12 cellular contexts compared by ENCODE assay signal in the genomic region with DNA sequence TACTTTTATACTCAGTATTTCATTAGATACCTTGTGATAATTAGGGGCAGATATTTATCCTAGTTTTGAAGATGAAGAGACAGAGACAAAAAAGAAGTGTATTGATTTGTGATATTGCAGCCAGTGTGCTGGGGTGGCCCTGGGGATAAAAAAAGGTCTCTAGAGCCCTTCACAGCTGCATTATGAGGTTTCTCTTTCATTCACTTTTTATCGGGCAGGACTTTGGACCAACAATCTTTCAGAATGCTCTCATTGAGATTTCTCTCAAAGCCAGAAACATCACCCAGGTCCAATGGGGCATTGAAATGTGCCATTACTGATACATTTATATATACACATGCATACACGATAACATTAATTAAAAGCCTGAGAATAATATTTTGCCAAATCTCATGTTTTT. TPM values are rescaled to one million over a fixed set of nuclear protein-coding genes. Genes with fewer than 3 reads are reported as not detected.
A peak's percentile ranks its signal among the peaks of the same experiment; 100 is the strongest.
DNase-seq lines count a peak whose midpoint lies in the region; ATAC-seq and FAIRE-seq lines count a peak whose summit lies in the region.
"Had no signal": no experiment of that assay in that cellular context is flagged by ENCODE, and none has a peak within 500 bp of the region (broad histone marks: within the 10 kb centered on the region; RNA-seq: fewer than 3 reads in every experiment).

No MANE protein-coding gene starts in this region.

- peaks cover 5% of the 10 kb centered on the region for H3K4me1 Mint-ChIP-seq in activated naive CD4-positive, alpha-beta T cell treated with anti-CD3 and anti-CD28 coated beads, Interleukin-2, amount 50 U/mL, for 24 hours
- H3K4me1 Mint-ChIP-seq: central memory CD8-positive, alpha-beta T cell; neural progenitor cell had no signal

- H3K9me3 ChIP-seq in small intestine (ENCODE audit: control insufficient read depth, low read depth), result no peaks in the 10 kb centered on the region

- peak overlapping the region; percentile 66 for H3K27ac Mint-ChIP-seq in activated naive CD4-positive, alpha-beta T cell treated with anti-CD3 and anti-CD28 coated beads, Interleukin-2, amount 50 U/mL, for 24 hours
- H3K27ac Mint-ChIP-seq: neural progenitor cell had no signal

- no peaks in the 10 kb centered on the region for H3K27me3 ChIP-seq in small intestine (ENCODE audit: control insufficient read depth in 2 of 2, insufficient read depth in 2 of 2, low read length in 2 of 2)
- H3K27me3 ChIP-seq: neural progenitor cell had no signal

- peak overlapping the region in 1 of 2 donors; percentile 38 for H3K27ac ChIP-seq in small intestine (ENCODE audit: low read depth in 1 of 2, low read length in 1 of 2)
- H3K27ac ChIP-seq: neural progenitor cell had no signal

- peaks cover 2 to 7% of the 10 kb centered on the region in 2 donors for H3K36me3 ChIP-seq in small intestine (ENCODE audit: control insufficient read depth in 2 of 2, insufficient read depth in 2 of 2, low read length in 2 of 2)

- no peak for DNase-seq in activated naive CD4-positive, alpha-beta T cell treated with Interleukin-2 at 50 U/mL for 16 hours
- DNase-seq in small intestine (peak; percentile 85), RKO (ENCODE audit: low spot score) (no peak), NCI-H524 treated with DMSO at 0.1 percent for 48 hours (lab: John Stamatoyannopoulos, UW) (no peak), urothelium cell line (ENCODE audit: low spot score) (no peak)
- DNase-seq: left cardiac atrium, NCI-H82 had no signal

- no peak overlapping the region for H3K4me3 Mint-ChIP-seq in activated naive CD4-positive, alpha-beta T cell treated with anti-CD3 and anti-CD28 coated beads, Interleukin-2, amount 50 U/mL, for 24 hours
- H3K4me3 Mint-ChIP-seq: central memory CD8-positive, alpha-beta T cell; neural progenitor cell had no signal

- H3K9me3 Mint-ChIP-seq in activated naive CD4-positive, alpha-beta T cell treated with anti-CD3 and anti-CD28 coated beads, Interleukin-2, amount 50 U/mL, for 24 hours, result no peaks in the 10 kb centered on the region
- H3K9me3 Mint-ChIP-seq: central memory CD8-positive, alpha-beta T cell; neural progenitor cell had no signal

- ATAC-seq in GM21619 (IDR thresholded peaks at IDR 0.05; ENCODE audit: unreplicated experiment) (peak; percentile 50), HG03196 (IDR thresholded peaks at IDR 0.05; ENCODE audit: unreplicated experiment) (peak; percentile 61)
- ATAC-seq: left cardiac atrium had no signal

- H3K36me3 Mint-ChIP-seq in activated naive CD4-positive, alpha-beta T cell treated with anti-CD3 and anti-CD28 coated beads, Interleukin-2, amount 50 U/mL, for 24 hours, result peaks cover 8% of the 10 kb centered on the region

- 8 to 52% (median 20%) methylated on average over 2 of the region's 2 CpGs for WGBS in small intestine, 3 donors

- no peaks in the 10 kb centered on the region for H3K4me1 ChIP-seq in small intestine (ENCODE audit: control insufficient read depth in 2 of 2, insufficient read depth in 1 of 2, low read depth in 1 of 2, low read length in 1 of 2)
- H3K4me1 ChIP-seq: neural progenitor cell had no signal

- H3K4me3 ChIP-seq in small intestine (ENCODE audit: low read depth in 1 of 2, low read length in 2 of 2), result no peak overlapping the region
- H3K4me3 ChIP-seq: neural progenitor cell had no signal

- no peak for FAIRE-seq in small intestine (lab: Jason Lieb, UNC)
- no peak for FAIRE-seq in urothelium cell line (lab: Jason Lieb, UNC)

- H3K27me3 Mint-ChIP-seq in activated naive CD4-positive, alpha-beta T cell treated with anti-CD3 and anti-CD28 coated beads, Interleukin-2, amount 50 U/mL, for 24 hours, result no peaks in the 10 kb centered on the region
- H3K27me3 Mint-ChIP-seq: central memory CD8-positive, alpha-beta T cell had no signal

RNA-seq across cellular contexts. Expression of a gene that starts 20.5 kb away (rescaled TPM):
- 10 to 100 TPM; 41.6 to 86.3 (median 68.6) TPM for polyA plus RNA-seq in small intestine

RNA-seq across cellular contexts. Expression of a gene that starts 36.0 kb away (rescaled TPM):
- 10 to 100 TPM; 65.1 to 96.2 (median 76.0) TPM for polyA plus RNA-seq in small intestine

RNA-seq across cellular contexts. Expression of a gene that starts 36.3 kb away (rescaled TPM):
- 100 to 1,000 TPM in 1 of 3 donors, 10 to 100 TPM in 2; 77.6 to 153 (median 92.6) TPM for polyA plus RNA-seq in small intestine
